In the genomic region with DNA sequence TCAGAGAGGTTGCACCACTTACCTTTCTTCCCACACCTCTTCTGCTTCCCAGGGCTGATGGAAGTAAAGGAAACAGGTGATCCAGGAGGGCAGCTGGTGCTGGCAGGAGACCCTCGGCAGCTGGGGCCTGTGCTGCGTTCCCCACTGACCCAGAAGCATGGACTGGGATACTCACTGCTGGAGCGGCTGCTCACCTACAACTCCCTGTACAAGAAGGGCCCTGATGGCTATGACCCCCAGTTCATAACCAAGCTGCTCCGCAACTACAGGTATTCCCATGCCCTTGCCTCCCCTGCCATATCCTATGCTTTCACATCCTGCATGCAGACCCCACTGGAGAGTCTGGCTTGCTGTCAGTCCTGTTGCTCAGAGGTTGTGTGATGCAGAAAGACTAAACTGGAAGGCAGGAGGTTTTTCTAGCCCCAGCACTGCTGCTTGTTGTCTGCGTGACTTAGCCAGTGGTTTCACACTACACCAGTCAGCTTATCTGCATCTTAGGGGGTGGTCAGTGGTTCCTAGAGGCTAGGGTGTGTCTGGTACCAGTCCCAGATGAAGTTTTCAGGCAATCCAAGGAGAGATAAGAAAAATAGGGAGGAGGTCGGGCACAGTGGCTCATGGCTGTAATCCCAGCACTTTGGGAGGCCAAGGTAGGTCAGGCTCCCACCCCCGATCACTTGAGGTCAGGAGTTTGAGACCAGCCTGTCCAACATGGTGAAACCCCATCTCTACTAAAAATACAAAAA, we compare ENCODE assay signal across 1 cellular context.
TF ChIP-seq lines count a peak whose summit lies in the region.

No MANE protein-coding gene starts in this region.

TF ChIP-seq in H1, 55 proteins besides CTCF, POLR2A, EP300 and RAD21:
- TF ChIP-seq, protein P1, sequence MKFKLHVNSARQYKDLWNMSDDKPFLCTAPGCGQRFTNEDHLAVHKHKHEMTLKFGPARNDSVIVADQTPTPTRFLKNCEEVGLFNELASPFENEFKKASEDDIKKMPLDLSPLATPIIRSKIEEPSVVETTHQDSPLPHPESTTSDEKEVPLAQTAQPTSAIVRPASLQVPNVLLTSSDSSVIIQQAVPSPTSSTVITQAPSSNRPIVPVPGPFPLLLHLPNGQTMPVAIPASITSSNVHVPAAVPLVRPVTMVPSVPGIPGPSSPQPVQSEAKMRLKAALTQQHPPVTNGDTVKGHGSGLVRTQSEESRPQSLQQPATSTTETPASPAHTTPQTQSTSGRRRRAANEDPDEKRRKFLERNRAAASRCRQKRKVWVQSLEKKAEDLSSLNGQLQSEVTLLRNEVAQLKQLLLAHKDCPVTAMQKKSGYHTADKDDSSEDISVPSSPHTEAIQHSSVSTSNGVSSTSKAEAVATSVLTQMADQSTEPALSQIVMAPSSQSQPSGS (IDR thresholded peaks at IDR 0.05; ENCODE audit: low read length), result no peak
- TF ChIP-seq CHD2 (IDR thresholded peaks at IDR 0.05; ENCODE audit: low read length) (no peak), POLR2AphosphoS5 (IDR thresholded peaks at IDR 0.05; ENCODE audit: low read depth, low read length) (no peak), SUZ12 (IDR thresholded peaks at IDR 0.05; ENCODE audit: low read length) (no peak), EZH2 (IDR thresholded peaks at IDR 0.05; ENCODE audit: low read depth, low read length, severe bottlenecking) (no peak), SP4 (IDR thresholded peaks at IDR 0.05; ENCODE audit: low read length) (no peak), SIRT6 (IDR thresholded peaks at IDR 0.05; ENCODE audit: low read length) (no peak), TAF7 (optimal IDR thresholded peaks at IDR 0.05; ENCODE audit: borderline replicate concordance, low read depth, low read length) (no peak), SRF (IDR thresholded peaks at IDR 0.05; ENCODE audit: low read depth, low read length) (no peak), GABPA (IDR thresholded peaks at IDR 0.05; ENCODE audit: borderline replicate concordance, insufficient read depth, low read length) (no peak), FOSL1 (IDR thresholded peaks at IDR 0.05; ENCODE audit: insufficient read depth, low read depth, low read length) (no peak), CREB1 (IDR thresholded peaks at IDR 0.05) (no peak), MAFK (IDR thresholded peaks at IDR 0.05; ENCODE audit: low read depth, low read length) (no peak), KDM1A (IDR thresholded peaks at IDR 0.05; ENCODE audit: borderline replicate concordance, low read length) (no peak), RFX5 (IDR thresholded peaks at IDR 0.05; ENCODE audit: borderline replicate concordance, low read depth, low read length) (no peak), PHF8 (conservative IDR thresholded peaks at IDR 0.05; ENCODE audit: low read depth, low read length) (no peak), RBBP5 (IDR thresholded peaks at IDR 0.05; ENCODE audit: borderline replicate concordance, low read depth, low read length) (no peak), RNF2 (IDR thresholded peaks at IDR 0.05; ENCODE audit: borderline replicate concordance, low read depth, low read length, missing control alignments, poor library complexity, severe bottlenecking) (no peak)
- TF ChIP-seq, protein P2, sequence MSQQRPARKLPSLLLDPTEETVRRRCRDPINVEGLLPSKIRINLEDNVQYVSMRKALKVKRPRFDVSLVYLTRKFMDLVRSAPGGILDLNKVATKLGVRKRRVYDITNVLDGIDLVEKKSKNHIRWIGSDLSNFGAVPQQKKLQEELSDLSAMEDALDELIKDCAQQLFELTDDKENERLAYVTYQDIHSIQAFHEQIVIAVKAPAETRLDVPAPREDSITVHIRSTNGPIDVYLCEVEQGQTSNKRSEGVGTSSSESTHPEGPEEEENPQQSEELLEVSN (IDR thresholded peaks at IDR 0.05), result no peak
